ENCODE assay signal across 16 cellular contexts in genomic region chr15:48389701-48390143, GRCh38. TPM values are rescaled to one million over a fixed set of nuclear protein-coding genes. Genes with fewer than 3 reads are reported as not detected.
DNase-seq lines count a peak whose midpoint lies in the region; ATAC-seq, FAIRE-seq and TF ChIP-seq lines count a peak whose summit lies in the region.
"Had no signal": no experiment of that assay in that cellular context is flagged by ENCODE, and none has a peak within 500 bp of the region (broad histone marks: within the 10 kb centered on the region; RNA-seq: fewer than 3 reads in every experiment).

No MANE protein-coding gene starts in this region.

- H3K4me2 ChIP-seq in HepG2 (ENCODE audit: low read depth, low read length) (no peak overlapping the region), keratinocyte (ENCODE audit: control insufficient read depth, extremely low read depth, insufficient read depth, low read depth, low read length) (peak overlapping the region; percentile 12)

- H3K4me3 ChIP-seq in HepG2 (replicated peaks in 1 of 3; ENCODE audit: insufficient read depth in 1 of 3, low read depth in 2 of 3, low read length in 3 of 3) (no peak overlapping the region), right lobe of liver (no peak overlapping the region), breast epithelium (no peak overlapping the region), keratinocyte (ENCODE audit: control insufficient read depth in 2 of 3, extremely low read depth in 1 of 3, insufficient read depth in 2 of 3, low read depth in 1 of 3, low read length in 3 of 3) (no peak overlapping the region), vagina (no peak overlapping the region)
- H3K4me3 ChIP-seq: lung, pancreas, SK-N-MC had no signal

- CTCF ChIA-PET in HepG2 (lab: Yijun Ruan, JAX; ENCODE audit: low intra/inter-chr PET ratio, low total read pairs), result no interaction called here

- intact Hi-C loops in HepG2 (cut with micrococcal nuclease; ENCODE audit: unreplicated experiment), result no loop called here
- intact Hi-C loops in right lobe of liver (cut with DNase I), result no loop called here
- intact Hi-C loops in breast epithelium (cut with DNase I; ENCODE audit: low total_unique reads), result no loop called here
- intact Hi-C loops in vagina (cut with DNase I), result no loop called here
- intact Hi-C loops in left colon (cut with DNase I, micrococcal nuclease), result no loop called here

- no peaks in the 10 kb centered on the region for H3K36me3 ChIP-seq in HepG2 (replicated peaks in 1 of 2; ENCODE audit: control insufficient read depth in 1 of 2, insufficient read depth in 2 of 2, low read length in 2 of 2)
- no peaks in the 10 kb centered on the region for H3K36me3 ChIP-seq in right lobe of liver
- no peaks in the 10 kb centered on the region for H3K36me3 ChIP-seq in breast epithelium
- no peaks in the 10 kb centered on the region for H3K36me3 ChIP-seq in keratinocyte (ENCODE audit: control insufficient read depth in 2 of 2, extremely low read depth in 1 of 2, insufficient read depth in 2 of 2, low read length in 2 of 2)
- no peaks in the 10 kb centered on the region for H3K36me3 ChIP-seq in vagina
- H3K36me3 ChIP-seq: pancreas had no signal

- DNase-seq in HepG2 (ENCODE audit: low spot score), result no peak
- no peak for DNase-seq in right lobe of liver
- no peak for DNase-seq in breast epithelium (ENCODE audit: low spot score in 2 of 2)
- no peak for DNase-seq in keratinocyte (ENCODE audit: low read depth, low spot score)
- peak in 1 of 2 donors; percentile 86 for DNase-seq in vagina (ENCODE audit: extremely low spot score in 2 of 2)
- DNase-seq in left colon, result no peak
- DNase-seq in hepatic stellate cell (ENCODE audit: low spot score), result no peak
- DNase-seq: activated B cell treated with CpG ODN at 0.5 μM for 24 hours; activated naive CD8-positive, alpha-beta T cell treated with anti-CD3 and anti-CD28 coated beads, Interleukin-2, amount 50 U/mL, for 24 hours; effector CD4-positive, alpha-beta T cell; Kasumi-1; NCI-H187; pancreas had no signal

- WGBS in HepG2 (ENCODE audit: low lambda C conversion rate), result 35% methylated on average over 3 of the region's 3 CpGs
- 68% methylated on average over 3 of the region's 3 CpGs for WGBS in right lobe of liver (ENCODE audit: insufficient coverage, low coverage, low lambda C conversion rate, missing lambda C conversion rate)

- TF ChIP-seq POLR2A in HepG2 (IDR thresholded peaks at IDR 0.05; ENCODE audit: insufficient read depth in 1 of 2, low read depth in 2 of 2, low read length in 2 of 2) (no peak), right lobe of liver (IDR thresholded peaks at IDR 0.05) (no peak), breast epithelium (IDR thresholded peaks at IDR 0.05) (no peak), vagina (IDR thresholded peaks at IDR 0.05) (no peak)

- FAIRE-seq in HepG2 (lab: Jason Lieb, UNC), result no peak
- no peak for FAIRE-seq in keratinocyte (lab: Jason Lieb, UNC)
- FAIRE-seq: pancreas had no signal

- H3K9me3 ChIP-seq in HepG2 (ENCODE audit: low read length), result no peaks in the 10 kb centered on the region
- no peaks in the 10 kb centered on the region for H3K9me3 ChIP-seq in right lobe of liver
- no peaks in the 10 kb centered on the region for H3K9me3 ChIP-seq in breast epithelium
- no peaks in the 10 kb centered on the region for H3K9me3 ChIP-seq in keratinocyte (ENCODE audit: control insufficient read depth, low read depth, low read length)
- no peaks in the 10 kb centered on the region for H3K9me3 ChIP-seq in vagina
- H3K9me3 ChIP-seq: pancreas had no signal

- no peak for TF ChIP-seq RAD21 in HepG2 (CRISPR knock-in tag; IDR thresholded peaks at IDR 0.05)

- TF ChIP-seq CTCF in HepG2 (CRISPR knock-in tag; IDR thresholded peaks at IDR 0.05) (no peak), right lobe of liver (IDR thresholded peaks at IDR 0.05) (no peak), breast epithelium (IDR thresholded peaks at IDR 0.05) (no peak), keratinocyte (optimal IDR thresholded peaks at IDR 0.05 in 1 of 3, IDR thresholded peaks at IDR 0.05 in 1 of 3, conservative IDR thresholded peaks at IDR 0.05 in 1 of 3; ENCODE audit: extremely low read depth in 1 of 3, insufficient read depth in 2 of 3, low read length in 3 of 3) (no peak), vagina (IDR thresholded peaks at IDR 0.05) (no peak)

- no peak overlapping the region for H3K9ac ChIP-seq in HepG2 (ENCODE audit: insufficient read depth, low read depth, low read length)
- H3K9ac ChIP-seq in keratinocyte (ENCODE audit: control insufficient read depth, extremely low read depth, insufficient read depth, low read length), result no peak overlapping the region

- no TSS peak for BruUV-seq in HepG2 (replicated peaks; lab: Mats Ljungman, UMichigan)

- H3K27ac ChIP-seq in HepG2 (ENCODE audit: extremely low read length, insufficient read depth, low read length) (no peak overlapping the region), right lobe of liver (no peak overlapping the region), breast epithelium (peak overlapping the region; percentile 42 to 66), keratinocyte (ENCODE audit: control insufficient read depth, insufficient read depth, low read length) (no peak overlapping the region), vagina (peak overlapping the region; percentile 89)
- H3K27ac ChIP-seq: pancreas, SK-N-MC had no signal

- H3K27me3 ChIP-seq in HepG2 (ENCODE audit: control insufficient read depth in 1 of 2, insufficient read depth in 2 of 2, low read length in 2 of 2) (peaks cover 0 to 3% of the 10 kb centered on the region in 2 experiments; a peak in 1 of 5 replicates), right lobe of liver (no peaks in the 10 kb centered on the region), breast epithelium (no peaks in the 10 kb centered on the region), keratinocyte (ENCODE audit: control insufficient read depth, extremely low read depth, insufficient read depth, low read length) (no peaks in the 10 kb centered on the region), vagina (no peaks in the 10 kb centered on the region)
- H3K27me3 ChIP-seq: pancreas had no signal

- H3K9me1 ChIP-seq in keratinocyte (ENCODE audit: control insufficient read depth, extremely low read depth, insufficient read depth, low read length), result no peaks in the 10 kb centered on the region

- no peak for TF ChIP-seq EP300 in HepG2 (IDR thresholded peaks at IDR 0.05; ENCODE audit: low read depth in 2 of 2, low read length in 2 of 2)
- no peak for TF ChIP-seq EP300 in HepG2 (CRISPR knock-in tag; IDR thresholded peaks at IDR 0.05; ENCODE audit: borderline replicate concordance)

- in situ Hi-C loops in HepG2 (cut with HindIII; ENCODE audit: extremely low pct_ligation_motif_present, low pct_unique_long_range_greater_than_20kb), result no loop called here

- POLR2A ChIA-PET in HepG2 (lab: Yijun Ruan, JAX), result no interaction called here

- no peaks in the 10 kb centered on the region for H3K79me2 ChIP-seq in HepG2 (ENCODE audit: insufficient read depth, low read length)
- H3K79me2 ChIP-seq in keratinocyte (ENCODE audit: control insufficient read depth, insufficient read depth, low read length), result no peaks in the 10 kb centered on the region

- no peaks in the 10 kb centered on the region for H4K20me1 ChIP-seq in HepG2 (ENCODE audit: insufficient read depth, low read length)
- H4K20me1 ChIP-seq in keratinocyte (ENCODE audit: control insufficient read depth, extremely low read depth, insufficient read depth, low read length), result no peaks in the 10 kb centered on the region

- no peak overlapping the region for H2AFZ ChIP-seq in HepG2 (ENCODE audit: low read length)
- peak overlapping the region; percentile 62 for H2AFZ ChIP-seq in keratinocyte (ENCODE audit: control insufficient read depth, low read length)

- no peaks in the 10 kb centered on the region for H3K4me1 ChIP-seq in HepG2 (ENCODE audit: insufficient read depth, low read length)
- H3K4me1 ChIP-seq in right lobe of liver, result no peaks in the 10 kb centered on the region
- peaks cover 0 to under 1% of the 10 kb centered on the region in 2 donors for H3K4me1 ChIP-seq in breast epithelium
- H3K4me1 ChIP-seq in keratinocyte (ENCODE audit: control insufficient read depth, extremely low read depth, insufficient read depth, low read length), result peaks cover 31% of the 10 kb centered on the region
- H3K4me1 ChIP-seq in vagina, result peaks cover 53% of the 10 kb centered on the region
- H3K4me1 ChIP-seq: pancreas had no signal

- dilution Hi-C loops in keratinocyte (cut with MboI; ENCODE audit: extremely low pct_ligation_motif_present, low sequenced_read_pairs), result no loop called here

- ATAC-seq in HepG2, result no peak
- no peak for ATAC-seq in right lobe of liver
- ATAC-seq in HG03520 (IDR thresholded peaks at IDR 0.05; ENCODE audit: unreplicated experiment), result no peak
- no peak for ATAC-seq in left colon
- ATAC-seq: activated naive CD8-positive, alpha-beta T cell treated with anti-CD3 and anti-CD28 coated beads, Interleukin-2, amount 50 U/mL, for 24 hours; pancreas had no signal

RNA-seq across cellular contexts. Expression of gene DUT, which starts 58.5 kb away (rescaled TPM):
- 131 and 133 TPM in 2 replicates for total RNA-seq in HepG2 (2016; rRNA removed; fragmentation: Illumina TruSeq; extraction: Trizol)
- total RNA-seq in HepG2 (2016; cell fraction: cytosol; rRNA removed; fragmentation: Illumina TruSeq; extraction: Trizol; ENCODE audit: low read depth), result 31.3 and 34.5 TPM in 2 replicates
- total RNA-seq in HepG2 (2016; cell fraction: insoluble cytoplasmic fraction; rRNA removed; fragmentation: Illumina TruSeq; extraction: Trizol), result 126 and 131 TPM in 2 replicates
- 44.9 and 49.3 TPM in 2 replicates for total RNA-seq in HepG2 (2016; cell fraction: membrane; rRNA removed; fragmentation: Illumina TruSeq; extraction: Trizol)
- 51.1 and 57.3 TPM in 2 replicates for total RNA-seq in HepG2 (2016; cell fraction: nucleus; rRNA removed; fragmentation: Illumina TruSeq; extraction: Trizol)
- 27.8 and 36.7 TPM in 2 replicates for polyA plus RNA-seq in HepG2 (2011; rRNA removed)
- polyA plus RNA-seq in HepG2 (2011; cell fraction: cytosol; rRNA removed), result 24.2 and 29.8 TPM in 2 replicates
- 27.8 and 32.2 TPM in 2 replicates for polyA plus RNA-seq in HepG2 (2011; cell fraction: nucleus; rRNA removed)
- polyA plus RNA-seq in HepG2 (2012), result 29.9 and 67.3 TPM in 2 replicates
- 35.0 and 42.7 TPM in 2 replicates for polyA plus RNA-seq in HepG2 (2016; cell fraction: cytosol; fragmentation: Illumina TruSeq; extraction: Trizol; ENCODE audit: low read depth)
- 145 and 152 TPM in 2 replicates for polyA plus RNA-seq in HepG2 (2016; cell fraction: insoluble cytoplasmic fraction; fragmentation: Illumina TruSeq; extraction: Trizol; ENCODE audit: low read depth)
- 45.2 and 48.1 TPM in 2 replicates for polyA plus RNA-seq in HepG2 (2016; cell fraction: membrane; fragmentation: Illumina TruSeq; extraction: Trizol; ENCODE audit: low read depth)
- 104 and 112 TPM in 2 replicates for polyA plus RNA-seq in HepG2 (2016; cell fraction: nucleus; fragmentation: Illumina TruSeq; extraction: Trizol; ENCODE audit: insufficient read depth, low read depth)
- 4.1 and 20.6 TPM in 2 replicates for polyA minus RNA-seq in HepG2 (2011; rRNA and poly(A)+ RNA removed; ENCODE audit: low replicate concordance)
- 19.6 and 24.6 TPM in 2 replicates for polyA minus RNA-seq in HepG2 (2011; cell fraction: cytosol; rRNA and poly(A)+ RNA removed)
- 13.9 and 16.2 TPM in 2 replicates for polyA minus RNA-seq in HepG2 (2011; cell fraction: nucleus; rRNA and poly(A)+ RNA removed)
- 10 to 100 TPM; 20.6 to 39.6 (median 34.2) TPM for total RNA-seq in right lobe of liver
- total RNA-seq in breast epithelium, result 100 to 1,000 TPM; 101 to 105 (median 105) TPM
- 46.2 to 79.8 TPM (median 52.5 TPM) in 3 replicates for polyA plus RNA-seq in keratinocyte
- 70.3 TPM for polyA plus RNA-seq in keratinocyte (2011; ENCODE audit: low read depth)
- 38.2 and 45.0 TPM in 2 replicates for polyA plus RNA-seq in keratinocyte (2011; cell fraction: cytosol; rRNA removed)
- polyA plus RNA-seq in keratinocyte (2011; cell fraction: nucleus; rRNA removed), result 35.1 and 71.5 TPM in 2 replicates
- polyA plus RNA-seq in keratinocyte (2012; ENCODE audit: low replicate concordance), result 57.4 and 70.3 TPM in 2 replicates
- polyA minus RNA-seq in keratinocyte, result 4.3 to 8.8 TPM (median 5.5 TPM) in 3 replicates
- polyA minus RNA-seq in keratinocyte (2011; cell fraction: cytosol; rRNA and poly(A)+ RNA removed), result 50.3 TPM
- polyA minus RNA-seq in keratinocyte (2011; cell fraction: nucleus; rRNA and poly(A)+ RNA removed), result 8.8 and 11.3 TPM in 2 replicates
- total RNA-seq in vagina, result 84.5 TPM
- 10 to 100 TPM; 47.4 to 53.9 TPM for total RNA-seq in left colon

Comparison
In these comparisons a context has a peak if more than half of its experiments do, and no peak if none do; other contexts are left out.
1. H3K27ac ChIP-seq: peak in breast epithelium (2 of 2) and vagina (single experiment); none in HepG2 (single experiment), right lobe of liver (0 of 3) and keratinocyte (single experiment).